In the genomic region with DNA sequence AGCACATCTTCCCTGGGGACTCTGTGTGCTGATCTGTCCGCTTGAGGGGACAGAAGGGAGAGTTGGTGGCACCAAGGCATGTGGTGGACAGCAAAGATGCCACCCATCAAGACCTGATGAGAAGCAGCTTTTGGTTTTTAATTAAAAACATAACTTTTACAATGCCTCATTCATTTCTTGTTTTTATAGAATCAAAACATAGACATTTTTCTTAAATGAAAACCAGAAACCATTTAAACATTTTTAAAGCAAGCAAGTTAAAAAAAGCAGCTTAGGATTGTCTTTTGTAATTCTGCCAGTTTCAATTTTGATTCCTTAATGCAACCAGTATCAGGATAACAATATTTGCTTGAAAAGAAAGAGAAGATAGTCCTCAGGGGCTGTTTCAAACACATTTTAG, we compare ENCODE assay signal across 30 cellular contexts.
"Had no signal": no experiment of that assay in that cellular context is flagged by ENCODE, and none has a peak within 500 bp of the region (broad histone marks: within the 10 kb centered on the region; RNA-seq: fewer than 3 reads in every experiment).

No MANE protein-coding gene starts in this region.

- H3K4me3 Mint-ChIP-seq: activated CD4-positive, alpha-beta memory T cell treated with anti-CD3 and anti-CD28 coated beads, Interleukin-2, amount 10 ng/mL, durations not matched to agents 7 days and 5 days; activated CD4-positive, alpha-beta T cell treated with anti-CD3 and anti-CD28 coated beads for 36 hours; activated CD4-positive, alpha-beta T cell treated with anti-CD3 and anti-CD28 coated beads, Interleukin-2, amount 10 ng/mL, durations not matched to agents 24 days and 14 days; activated naive CD4-positive, alpha-beta T cell treated with anti-CD3 and anti-CD28 coated beads, Interleukin-2, amount 10 ng/mL, durations not matched to agents 7 days and 5 days; activated naive CD8-positive, alpha-beta T cell treated with anti-CD3 and anti-CD28 coated beads, Interleukin-2, amount 10 ng/mL, durations not matched to agents 7 days and 5 days; activated T-cell treated with anti-CD3 and anti-CD28 coated beads, Interleukin-2, amount 50 U/mL, for 24 hours; activated T-cell treated with anti-CD3 and anti-CD28 coated beads, Interleukin-2, amount 50 U/mL, for 72 hours; central memory CD8-positive, alpha-beta T cell; effector memory CD8-positive, alpha-beta T cell had no signal

- H3K4me1 ChIP-seq: esophagus squamous epithelium, gastroesophageal sphincter, heart right ventricle had no signal

- H3K4me1 Mint-ChIP-seq: activated CD4-positive, alpha-beta memory T cell treated with anti-CD3 and anti-CD28 coated beads, Interleukin-2, amount 10 ng/mL, durations not matched to agents 7 days and 5 days; activated CD4-positive, alpha-beta T cell treated with anti-CD3 and anti-CD28 coated beads for 36 hours; activated CD4-positive, alpha-beta T cell treated with anti-CD3 and anti-CD28 coated beads, Interleukin-2, amount 10 ng/mL, durations not matched to agents 24 days and 14 days; activated naive CD4-positive, alpha-beta T cell treated with anti-CD3 and anti-CD28 coated beads, Interleukin-2, amount 10 ng/mL, durations not matched to agents 7 days and 5 days; activated naive CD8-positive, alpha-beta T cell treated with anti-CD3 and anti-CD28 coated beads, Interleukin-2, amount 10 ng/mL, durations not matched to agents 7 days and 5 days; central memory CD8-positive, alpha-beta T cell had no signal

- DNase-seq: activated CD4-positive, alpha-beta memory T cell treated with anti-CD3 and anti-CD28 coated beads, Interleukin-2, amount 10 ng/mL, durations not matched to agents 7 days and 5 days; activated CD4-positive, alpha-beta T cell treated with anti-CD3 and anti-CD28 coated beads for 36 hours; activated CD4-positive, alpha-beta T cell treated with anti-CD3 and anti-CD28 coated beads, Interleukin-2, amount 10 ng/mL, durations not matched to agents 24 days and 14 days; activated CD4-positive, CD25-positive, alpha-beta regulatory T cell; activated CD4-positive, CD25-positive, alpha-beta regulatory T cell treated with anti-CD3 and anti-CD28 coated beads, Interleukin-2, amount 50 U/mL, for 72 hours; activated CD8-positive, alpha-beta memory T cell treated with anti-CD3 and anti-CD28 coated beads, Interleukin-2, amount 50 U/mL, for 48 hours; activated gamma-delta T cell; activated naive CD4-positive, alpha-beta T cell; activated naive CD4-positive, alpha-beta T cell treated with anti-CD3 and anti-CD28 coated beads, Interleukin-2, amount 10 ng/mL, durations not matched to agents 7 days and 5 days; activated naive CD8-positive, alpha-beta T cell treated with anti-CD3 and anti-CD28 coated beads, Interleukin-2, amount 10 ng/mL, durations not matched to agents 7 days and 5 days; activated T-cell treated with anti-CD3 and anti-CD28 coated beads for 4 hours; activated T-cell treated with anti-CD3 and anti-CD28 coated beads, Interleukin-2, amount 50 U/mL, for 24 hours; activated T-cell treated with anti-CD3 and anti-CD28 coated beads, Interleukin-2, amount 50 U/mL, for 72 hours; amniotic stem cell; anterior cingulate cortex; cortex of kidney; effector CD4-positive, alpha-beta T cell; effector memory CD8-positive, alpha-beta T cell; esophagus squamous epithelium; foreskin melanocyte; heart right ventricle; T-helper 2 cell had no signal

- H3K9me3 Mint-ChIP-seq: activated naive CD4-positive, alpha-beta T cell treated with anti-CD3 and anti-CD28 coated beads, Interleukin-2, amount 10 ng/mL, durations not matched to agents 7 days and 5 days; activated naive CD8-positive, alpha-beta T cell treated with anti-CD3 and anti-CD28 coated beads, Interleukin-2, amount 10 ng/mL, durations not matched to agents 7 days and 5 days; activated T-cell treated with anti-CD3 and anti-CD28 coated beads, Interleukin-2, amount 50 U/mL, for 24 hours; central memory CD8-positive, alpha-beta T cell; effector memory CD8-positive, alpha-beta T cell had no signal

- H3K27ac ChIP-seq: brain microvascular endothelial cell, epithelial cell of prostate, esophagus squamous epithelium, gastroesophageal sphincter, heart right ventricle had no signal

- H3K36me3 Mint-ChIP-seq: activated naive CD4-positive, alpha-beta T cell treated with anti-CD3 and anti-CD28 coated beads, Interleukin-2, amount 10 ng/mL, durations not matched to agents 7 days and 5 days; activated naive CD4-positive, alpha-beta T cell treated with anti-CD3 and anti-CD28 coated beads, Interleukin-2, amount 50 U/mL, for 72 hours; activated naive CD8-positive, alpha-beta T cell treated with anti-CD3 and anti-CD28 coated beads, Interleukin-2, amount 10 ng/mL, durations not matched to agents 7 days and 5 days had no signal

- H3K9me3 ChIP-seq: esophagus squamous epithelium, gastroesophageal sphincter, heart right ventricle had no signal

- FAIRE-seq: astrocyte, bronchial epithelial cell, colon had no signal

- H3K27ac Mint-ChIP-seq: activated CD4-positive, alpha-beta memory T cell treated with anti-CD3 and anti-CD28 coated beads, Interleukin-2, amount 10 ng/mL, durations not matched to agents 7 days and 5 days; activated CD4-positive, alpha-beta T cell treated with anti-CD3 and anti-CD28 coated beads for 36 hours; activated CD4-positive, alpha-beta T cell treated with anti-CD3 and anti-CD28 coated beads, Interleukin-2, amount 10 ng/mL, durations not matched to agents 24 days and 14 days; activated naive CD4-positive, alpha-beta T cell treated with anti-CD3 and anti-CD28 coated beads, Interleukin-2, amount 10 ng/mL, durations not matched to agents 7 days and 5 days; activated naive CD4-positive, alpha-beta T cell treated with anti-CD3 and anti-CD28 coated beads, Interleukin-2, amount 50 U/mL, for 72 hours; activated naive CD8-positive, alpha-beta T cell treated with anti-CD3 and anti-CD28 coated beads, Interleukin-2, amount 10 ng/mL, durations not matched to agents 7 days and 5 days; activated T-cell treated with anti-CD3 and anti-CD28 coated beads, Interleukin-2, amount 50 U/mL, for 24 hours; activated T-cell treated with anti-CD3 and anti-CD28 coated beads, Interleukin-2, amount 50 U/mL, for 72 hours; effector memory CD8-positive, alpha-beta T cell had no signal

- H3K27me3 ChIP-seq: brain microvascular endothelial cell, esophagus squamous epithelium, gastroesophageal sphincter, heart right ventricle had no signal

- H3K36me3 ChIP-seq: brain microvascular endothelial cell, esophagus squamous epithelium had no signal

- H3K27me3 Mint-ChIP-seq: activated CD4-positive, alpha-beta memory T cell treated with anti-CD3 and anti-CD28 coated beads, Interleukin-2, amount 10 ng/mL, durations not matched to agents 7 days and 5 days; activated CD4-positive, alpha-beta T cell treated with anti-CD3 and anti-CD28 coated beads for 36 hours; activated naive CD8-positive, alpha-beta T cell treated with anti-CD3 and anti-CD28 coated beads, Interleukin-2, amount 10 ng/mL, durations not matched to agents 7 days and 5 days; activated T-cell treated with anti-CD3 and anti-CD28 coated beads, Interleukin-2, amount 50 U/mL, for 24 hours; central memory CD8-positive, alpha-beta T cell; effector memory CD8-positive, alpha-beta T cell had no signal

- H3K4me3 ChIP-seq: esophagus squamous epithelium, gastroesophageal sphincter, heart right ventricle had no signal
